Comparison of ENCODE assay signal across 22 cellular contexts in the genomic region with DNA sequence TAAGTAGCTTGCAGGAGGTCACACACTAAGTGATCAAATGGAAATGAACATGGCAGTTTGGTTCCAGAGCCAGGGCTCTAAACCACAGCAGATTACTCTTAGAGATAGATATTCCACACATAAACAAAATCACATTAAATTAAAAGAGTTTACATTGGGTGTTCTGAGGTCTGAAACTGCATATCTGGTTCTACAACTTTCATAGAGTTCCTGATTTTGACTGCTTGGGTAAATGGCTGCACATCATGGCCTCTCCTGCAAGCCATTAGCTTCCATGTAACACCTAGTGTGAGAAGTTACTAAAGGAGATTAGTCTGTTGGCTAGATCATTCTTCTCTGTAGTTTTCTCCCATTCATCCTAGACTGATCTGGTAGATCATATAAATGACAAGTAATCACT. TPM values are rescaled to one million over a fixed set of nuclear protein-coding genes. Genes with fewer than 3 reads are reported as not detected.
A peak's percentile ranks its signal among the peaks of the same experiment; 100 is the strongest.
DNase-seq lines count a peak whose midpoint lies in the region; ATAC-seq and TF ChIP-seq lines count a peak whose summit lies in the region.
"Had no signal": no experiment of that assay in that cellular context is flagged by ENCODE, and none has a peak within 500 bp of the region (broad histone marks: within the 10 kb centered on the region; RNA-seq: fewer than 3 reads in every experiment).

No MANE protein-coding gene starts in this region.

- peaks cover 55% of the 10 kb centered on the region for H3K4me1 Mint-ChIP-seq in CD8-positive, alpha-beta T cell (ENCODE audit: low read depth)

- no peak overlapping the region for H3K4me3 ChIP-seq in CD8-positive, alpha-beta T cell (ENCODE audit: low read depth, low read length)
- H3K4me3 ChIP-seq in PC-3 (ENCODE audit: low read length) (no peak overlapping the region), hepatocyte (no peak overlapping the region)
- H3K4me3 ChIP-seq: HAP-1, SJSA1 had no signal

- H3K9me2 ChIP-seq in PC-3 (replicated peaks; ENCODE audit: low read length), result no peaks in the 10 kb centered on the region
- H3K9me2 ChIP-seq in hepatocyte (replicated peaks; ENCODE audit: insufficient read depth), result no peaks in the 10 kb centered on the region

- H3K79me2 ChIP-seq in PC-3 (ENCODE audit: low read length) (no peaks in the 10 kb centered on the region), hepatocyte (no peaks in the 10 kb centered on the region)

- H4K20me1 ChIP-seq in PC-3 (ENCODE audit: low read length), result no peaks in the 10 kb centered on the region
- no peaks in the 10 kb centered on the region for H4K20me1 ChIP-seq in hepatocyte (ENCODE audit: insufficient read depth, poor library complexity, severe bottlenecking)

- no peak overlapping the region for H3K27ac ChIP-seq in CD8-positive, alpha-beta T cell (ENCODE audit: low read depth, low read length)
- H3K27ac ChIP-seq in PC-3 (ENCODE audit: low read length) (no peak overlapping the region), hepatocyte (peak overlapping the region; percentile 65)
- H3K27ac ChIP-seq: KMS-11, SJSA1 had no signal

- BruUV-seq in PC-3 (replicated peaks; lab: Mats Ljungman, UMichigan), result no TSS peak

- no peak for ATAC-seq in CD8-positive, alpha-beta T cell
- ATAC-seq in PC-3 (no peak), sciatic nerve (no peak)
- ATAC-seq: Right ventricle myocardium inferior had no signal

- H2AFZ ChIP-seq in PC-3 (ENCODE audit: low read length) (no peak overlapping the region), hepatocyte (no peak overlapping the region)

- H3K4me3 Mint-ChIP-seq in CD8-positive, alpha-beta T cell, result no peak overlapping the region

- CTCF ChIA-PET in CD8-positive, alpha-beta T cell (lab: Charles Lee), result interaction anchor here (3.9 kb wide), 1 partner anchor 117 kb away, joined by 17 read pairs; no protein-coding TSS in a partner anchor
- CTCF ChIA-PET in PC-3 (lab: Charles Lee), result no interaction called here

- peak overlapping the region; percentile 19 for H3K27ac Mint-ChIP-seq in CD8-positive, alpha-beta T cell

- no peaks in the 10 kb centered on the region for H3K36me3 Mint-ChIP-seq in CD8-positive, alpha-beta T cell

- no peak for TF ChIP-seq CTCF in CD8-positive, alpha-beta T cell (IDR thresholded peaks at IDR 0.05)
- TF ChIP-seq CTCF in PC-3 (conservative IDR thresholded peaks at IDR 0.05; ENCODE audit: low read depth, low read length), result no peak
- TF ChIP-seq CTCF in hepatocyte (IDR thresholded peaks at IDR 0.05; ENCODE audit: poor library complexity), result no peak

- DNase-seq in AG08395 (ENCODE audit: low spot score) (peak; percentile 4), PC-3 (peak; percentile 31), hepatocyte (ENCODE audit: low spot score) (no peak), H4 (ENCODE audit: low spot score) (no peak), sciatic nerve (ENCODE audit: low spot score) (no peak), NCI-H2227 treated with DMSO at 0.1 percent for 48 hours (lab: John Stamatoyannopoulos, UW) (no peak)
- DNase-seq in CD8-positive, alpha-beta T cell, result no peak
- DNase-seq: ACHN, AML-193, C1 segment of cervical spinal cord, DMS79, IMR-90, NCI-H1105 treated with DMSO at 0.1 percent for 48 hours, NCI-H1694, NCI-H2081, NCI-H2171, NCI-H524 treated with DMSO at 0.1 percent for 48 hours had no signal

- H3K27me3 Mint-ChIP-seq in CD8-positive, alpha-beta T cell (ENCODE audit: low read depth), result no peaks in the 10 kb centered on the region

- H3K9me3 Mint-ChIP-seq in CD8-positive, alpha-beta T cell, result no peaks in the 10 kb centered on the region

- no peak overlapping the region for H3K4me2 ChIP-seq in PC-3 (ENCODE audit: low read length)
- no peak overlapping the region for H3K4me2 ChIP-seq in hepatocyte
- H3K4me2 ChIP-seq: KMS-11 had no signal

- no peak overlapping the region for H3K9ac ChIP-seq in PC-3 (ENCODE audit: low read length)
- H3K9ac ChIP-seq: KMS-11 had no signal

- H3K27me3 ChIP-seq in CD8-positive, alpha-beta T cell (ENCODE audit: insufficient read depth, low read length), result no peaks in the 10 kb centered on the region
- H3K27me3 ChIP-seq in PC-3 (ENCODE audit: low read length) (no peaks in the 10 kb centered on the region), hepatocyte (no peaks in the 10 kb centered on the region)
- H3K27me3 ChIP-seq: SJSA1 had no signal

- intact Hi-C loops in CD8-positive, alpha-beta T cell (cut with DNase I, micrococcal nuclease), result loop anchor here in 1 of 2 experiments (5.0 kb wide), 1 partner anchor 34 kb away; no protein-coding TSS in a partner anchor
- intact Hi-C loops in PC-3 (cut with micrococcal nuclease), result no loop called here
- intact Hi-C loops in sciatic nerve (cut with DNase I), result no loop called here

- H3K9me3 ChIP-seq in CD8-positive, alpha-beta T cell (ENCODE audit: low read length), result no peaks in the 10 kb centered on the region
- H3K9me3 ChIP-seq in PC-3 (ENCODE audit: low read length) (no peaks in the 10 kb centered on the region), hepatocyte (ENCODE audit: low read depth) (no peaks in the 10 kb centered on the region)
- H3K9me3 ChIP-seq: HAP-1, SJSA1 had no signal

- no peaks in the 10 kb centered on the region for H3F3A ChIP-seq in PC-3 (ENCODE audit: low read length, unreplicated experiment)

- H3K4me1 ChIP-seq in CD8-positive, alpha-beta T cell (ENCODE audit: insufficient read depth, low read length), result peaks cover 31% of the 10 kb centered on the region
- H3K4me1 ChIP-seq in PC-3 (ENCODE audit: insufficient read depth, low read length), result peaks cover 8% of the 10 kb centered on the region; the same call in 1 of the 2 replicates
- H3K4me1 ChIP-seq in hepatocyte (ENCODE audit: insufficient read depth), result peaks cover 25% of the 10 kb centered on the region
- H3K4me1 ChIP-seq: HAP-1, SJSA1 had no signal

- H3K36me3 ChIP-seq in CD8-positive, alpha-beta T cell (ENCODE audit: insufficient read depth, low read length), result no peaks in the 10 kb centered on the region
- no peaks in the 10 kb centered on the region for H3K36me3 ChIP-seq in PC-3 (ENCODE audit: low read depth, low read length)
- H3K36me3 ChIP-seq in hepatocyte (replicated peaks; ENCODE audit: insufficient read depth, low read depth), result no peaks in the 10 kb centered on the region
- H3K36me3 ChIP-seq: HAP-1, SJSA1 had no signal

- POLR2A ChIA-PET in CD8-positive, alpha-beta T cell (lab: Charles Lee), result no interaction called here
- POLR2A ChIA-PET in PC-3 (lab: Charles Lee; ENCODE audit: unreplicated experiment), result interaction anchor here (0.6 kb wide), 1 partner anchor 834 kb away, joined by 5 read pairs; no protein-coding TSS in a partner anchor

RNA-seq across cellular contexts. Expression of a gene that starts 12.8 kb away (rescaled TPM):
- total RNA-seq in CD8-positive, alpha-beta T cell, result 10 to 100 TPM; 18.9 to 19.5 TPM
- total RNA-seq in PC-3 (2014; rRNA removed) (not detected in 2 replicates), hepatocyte (not detected in 2 replicates), sciatic nerve (not detected)
- not detected in 2 replicates for polyA plus RNA-seq in hepatocyte
- total RNA-seq in H4 (2014; rRNA removed; shearing (Covaris generic)), result not detected in 2 replicates
- total RNA-seq: IMR-90, OCI-LY7, Right ventricle myocardium inferior, SJSA1 had no signal
- polyA plus RNA-seq: IMR-90 had no signal

RNA-seq across cellular contexts. Expression of a gene that starts 19.8 kb away (rescaled TPM):
- 1 to 10 TPM; 5.3 to 6.2 TPM for total RNA-seq in CD8-positive, alpha-beta T cell
- total RNA-seq in PC-3 (2014; rRNA removed) (not detected in 2 replicates), hepatocyte (0.23 TPM in 1 of 2 replicates, not detected in the other), sciatic nerve (not detected)
- 0.24 and 0.89 TPM in 2 replicates for polyA plus RNA-seq in hepatocyte
- not detected in 2 replicates for total RNA-seq in H4 (2014; rRNA removed; shearing (Covaris generic))
- total RNA-seq: IMR-90, OCI-LY7, SJSA1 had no signal
- polyA plus RNA-seq: IMR-90 had no signal

Comparison
In these comparisons a context has a peak if more than half of its experiments do, and no peak if none do; other contexts are left out.
1. DNase-seq: peak in AG08395 (single experiment) and PC-3 (single experiment); none in CD8-positive, alpha-beta T cell (0 of 7), hepatocyte (single experiment), H4 (single experiment), sciatic nerve (single experiment) and NCI-H2227 treated with DMSO at 0.1 percent for 48 hours (single experiment).
2. RNA of a gene that starts 12.8 kb away (total RNA-seq): 18.9 to 19.5 TPM in CD8-positive, alpha-beta T cell; not detected in sciatic nerve (single experiment), not detected in PC-3, not detected in hepatocyte and not detected in H4; every median in the first group is over 10 times any median in the second.